In genomic region chr7:38105874-38106483, GRCh38 we compare ENCODE assay signal across 8 cellular contexts.
DNase-seq lines count a peak whose midpoint lies in the region; ATAC-seq, FAIRE-seq and TF ChIP-seq lines count a peak whose summit lies in the region.

No MANE protein-coding gene starts in this region.

- 53% methylated on average over 5 of the region's 5 CpGs for WGBS in hepatocyte (ENCODE audit: low lambda C conversion rate, missing lambda C conversion rate)

- CTCF ChIA-PET in AG04449 (lab: Yijun Ruan, JAX) = interaction anchor here (0.8 to 5.0 kb wide), 16 partner anchors 8 to 248 kb away, joined by 3 to 73 read pairs (median 8); no protein-coding TSS in a partner anchor

- no peak overlapping the region for H3K9ac ChIP-seq in astrocyte (ENCODE audit: low read length)

- H3K4me3 Mint-ChIP-seq in astrocyte (ENCODE audit: unreplicated experiment) = no peak overlapping the region

- H3K27ac ChIP-seq in astrocyte (ENCODE audit: low read depth, low read length) (no peak overlapping the region), hepatocyte (no peak overlapping the region)

- H3K4me1 Mint-ChIP-seq in astrocyte (ENCODE audit: low read depth, unreplicated experiment) = no peaks in the 10 kb centered on the region

- H3K27me3 ChIP-seq in GM06990 (replicated peaks; ENCODE audit: control insufficient read depth, insufficient read depth, low read length) = no peaks in the 10 kb centered on the region
- no peaks in the 10 kb centered on the region for H3K27me3 ChIP-seq in astrocyte (ENCODE audit: insufficient read depth, low read length)
- H3K27me3 ChIP-seq in hepatocyte = no peaks in the 10 kb centered on the region

- H3K9me3 Mint-ChIP-seq in astrocyte (ENCODE audit: unreplicated experiment) = no peaks in the 10 kb centered on the region

- no peak for DNase-seq in AG04449 (ENCODE audit: low read depth, low spot score)
- DNase-seq in GM06990 (ENCODE audit: extremely low read depth, insufficient read length) = peak; percentile 5
- peak; percentile 66 for DNase-seq in NCI-H69 (lab: John Stamatoyannopoulos, UW)
- peak; percentile 35 for DNase-seq in astrocyte (ENCODE audit: low read depth)
- DNase-seq in hepatocyte (ENCODE audit: low spot score) = peak; percentile 63
- DNase-seq in smooth muscle cell of the brain vasculature (ENCODE audit: low read depth, low spot score) = peak; percentile 10

- H3K9me3 ChIP-seq in astrocyte (ENCODE audit: insufficient read depth, low read depth, low read length) = no peaks in the 10 kb centered on the region
- H3K9me3 ChIP-seq in hepatocyte (ENCODE audit: low read depth) = no peaks in the 10 kb centered on the region

- no peak overlapping the region for H3K4me2 ChIP-seq in astrocyte (ENCODE audit: low read length)
- H3K4me2 ChIP-seq in hepatocyte = no peak overlapping the region

- TF ChIP-seq CTCF in AG04449 (IDR thresholded peaks at IDR 0.05; ENCODE audit: insufficient read depth, low read length, missing control alignments) (peak; percentile 45), GM06990 (IDR thresholded peaks at IDR 0.05; ENCODE audit: insufficient read depth, low read length, poor library complexity, severe bottlenecking) (peak; percentile 51), astrocyte (IDR thresholded peaks at IDR 0.05; ENCODE audit: insufficient read depth, low read depth, low read length) (peak; percentile 71), hepatocyte (IDR thresholded peaks at IDR 0.05; ENCODE audit: poor library complexity) (peak; percentile 69)

- H3K36me3 ChIP-seq in GM06990 (ENCODE audit: control insufficient read depth, insufficient read depth, low read length) (no peaks in the 10 kb centered on the region), astrocyte (ENCODE audit: insufficient read depth, low read length) (no peaks in the 10 kb centered on the region), hepatocyte (replicated peaks; ENCODE audit: insufficient read depth, low read depth) (no peaks in the 10 kb centered on the region)

- H3K4me1 ChIP-seq in astrocyte (ENCODE audit: insufficient read depth, low read length) (no peaks in the 10 kb centered on the region), hepatocyte (ENCODE audit: insufficient read depth) (peaks cover 4% of the 10 kb centered on the region)

- no peaks in the 10 kb centered on the region for H3K9me2 ChIP-seq in hepatocyte (replicated peaks; ENCODE audit: insufficient read depth)

- no peak overlapping the region for H3K27ac Mint-ChIP-seq in astrocyte (ENCODE audit: unreplicated experiment)

- POLR2A ChIA-PET in AG04449 (lab: Yijun Ruan, JAX) = no interaction called here

- no peak overlapping the region for H2AFZ ChIP-seq in astrocyte (ENCODE audit: low read depth, low read length)
- no peak overlapping the region for H2AFZ ChIP-seq in hepatocyte

- H3K27me3 Mint-ChIP-seq in astrocyte (ENCODE audit: low read depth, unreplicated experiment) = no peaks in the 10 kb centered on the region

- no peaks in the 10 kb centered on the region for H3K36me3 Mint-ChIP-seq in astrocyte (ENCODE audit: low read depth, unreplicated experiment)

- H3K4me3 ChIP-seq in AG04449 (ENCODE audit: low read depth, low read length) = no peak overlapping the region
- no peak overlapping the region for H3K4me3 ChIP-seq in GM06990 (replicated peaks; ENCODE audit: low read depth, low read length)
- no peak overlapping the region for H3K4me3 ChIP-seq in astrocyte (ENCODE audit: insufficient read depth, low read depth, low read length)
- H3K4me3 ChIP-seq in hepatocyte = no peak overlapping the region

- H4K20me1 ChIP-seq in astrocyte (ENCODE audit: insufficient read depth, low read length) (no peaks in the 10 kb centered on the region), hepatocyte (ENCODE audit: insufficient read depth, poor library complexity, severe bottlenecking) (no peaks in the 10 kb centered on the region)

- H3K79me2 ChIP-seq in astrocyte (ENCODE audit: insufficient read depth, low read length) = no peaks in the 10 kb centered on the region
- no peaks in the 10 kb centered on the region for H3K79me2 ChIP-seq in hepatocyte

- ATAC-seq in HG03025 (IDR thresholded peaks at IDR 0.05; ENCODE audit: low FRiP score, unreplicated experiment) = peak; percentile 57
- no peak for ATAC-seq in HG03457 (IDR thresholded peaks at IDR 0.05; ENCODE audit: unreplicated experiment)

- FAIRE-seq in astrocyte (lab: Jason Lieb, UNC) = peak; percentile 81
